Comparison of ENCODE assay signal across 8 cellular contexts in the genomic region with DNA sequence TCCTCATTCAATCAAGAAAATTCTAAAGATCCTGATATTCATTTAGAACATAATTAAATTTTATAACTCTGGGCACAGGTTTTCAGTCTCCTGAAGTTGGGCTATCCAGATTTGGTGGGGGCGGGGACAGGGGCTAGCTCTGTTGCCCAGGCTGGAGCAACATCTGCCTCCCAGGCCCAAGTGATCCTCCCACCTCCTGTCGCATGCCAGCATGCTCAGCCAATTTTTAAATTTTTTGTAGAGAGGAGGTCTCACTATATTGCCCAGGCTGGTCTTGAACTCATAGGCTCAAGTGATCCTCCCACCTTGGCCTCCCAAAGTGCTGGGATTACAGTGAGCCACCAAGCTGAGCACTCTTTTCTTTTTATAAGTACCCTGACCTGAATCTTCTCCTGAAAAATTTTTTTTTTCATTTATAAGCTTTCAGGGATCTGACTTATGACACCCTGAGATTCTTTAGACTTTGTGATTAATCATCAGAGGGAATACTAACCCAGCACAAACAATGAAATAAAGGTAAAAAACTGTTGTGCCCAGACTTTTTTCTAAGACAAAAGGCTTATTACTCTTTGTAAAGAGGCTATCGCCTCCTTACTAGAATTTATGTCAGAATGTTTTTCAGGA.
DNase-seq lines count a peak whose midpoint lies in the region; ATAC-seq, FAIRE-seq and TF ChIP-seq lines count a peak whose summit lies in the region.

No MANE protein-coding gene starts in this region.

- H3K4me3 Mint-ChIP-seq in stimulated activated naive CD8-positive, alpha-beta T cell treated with anti-CD3 and anti-CD28 coated beads, Interleukin-15, amount 100 ng/mL, for 72 hours: peak overlapping the region; percentile 77 to 92

- H3K27ac ChIP-seq in left ventricle myocardium inferior (replicated peaks): peak overlapping the region; percentile 66

- no peaks in the 10 kb centered on the region for H3K27me3 ChIP-seq in left ventricle myocardium inferior (ENCODE audit: low read depth)

- peaks cover 87% of the 10 kb centered on the region for H3K4me1 Mint-ChIP-seq in stimulated activated naive CD8-positive, alpha-beta T cell treated with anti-CD3 and anti-CD28 coated beads, Interleukin-15, amount 100 ng/mL, for 72 hours

- no peak for FAIRE-seq in GM12891 (lab: Jason Lieb, UNC)

- no peak for ATAC-seq in stimulated activated naive CD8-positive, alpha-beta T cell treated with anti-CD3 and anti-CD28 coated beads, Interleukin-15, amount 100 ng/mL, for 72 hours
- ATAC-seq in GM21423 (IDR thresholded peaks at IDR 0.05; ENCODE audit: unreplicated experiment) (no peak), HG03108 (IDR thresholded peaks at IDR 0.05; ENCODE audit: unreplicated experiment) (no peak)

- in situ Hi-C loops in KBM-7 (cut with MboI; ENCODE audit: low pct_unique_long_range_greater_than_20kb, low sequenced_read_pairs): no loop called here

- H3K9me3 ChIP-seq in left ventricle myocardium inferior (replicated peaks): no peaks in the 10 kb centered on the region

- TF ChIP-seq CTCF in left ventricle myocardium inferior (IDR thresholded peaks at IDR 0.05; ENCODE audit: borderline replicate concordance): no peak

- H3K4me3 ChIP-seq in left ventricle myocardium inferior: no peak overlapping the region

- no peaks in the 10 kb centered on the region for H3K9me3 Mint-ChIP-seq in stimulated activated naive CD8-positive, alpha-beta T cell treated with anti-CD3 and anti-CD28 coated beads, Interleukin-15, amount 100 ng/mL, for 72 hours

- peaks cover 43% of the 10 kb centered on the region for H3K4me1 ChIP-seq in left ventricle myocardium inferior

- peak; percentile 26 for DNase-seq in KBM-7
- peak; percentile 67 to 72 for DNase-seq in activated CD4-positive, alpha-beta T cell treated with anti-CD3 and anti-CD28 coated beads, Interleukin-2, amount 50 U/mL, for 48 hours
- DNase-seq in left ventricle myocardium inferior: no peak
- peak in 1 of 2 donors; percentile 53 for DNase-seq in stimulated activated naive CD8-positive, alpha-beta T cell treated with anti-CD3 and anti-CD28 coated beads, Interleukin-15, amount 100 ng/mL, for 72 hours
- DNase-seq in globus pallidus (ENCODE audit: low spot score): no peak
- DNase-seq in GM12891 (ENCODE audit: insufficient read length, low spot score): no peak

- no peak for TF ChIP-seq POLR2A in GM12891 (IDR thresholded peaks at IDR 0.05; ENCODE audit: low read depth, low read length)

- no peaks in the 10 kb centered on the region for H3K27me3 Mint-ChIP-seq in stimulated activated naive CD8-positive, alpha-beta T cell treated with anti-CD3 and anti-CD28 coated beads, Interleukin-15, amount 100 ng/mL, for 72 hours

- no peaks in the 10 kb centered on the region for H3K36me3 ChIP-seq in left ventricle myocardium inferior

- peak overlapping the region; percentile 99 to 100 for H3K27ac Mint-ChIP-seq in stimulated activated naive CD8-positive, alpha-beta T cell treated with anti-CD3 and anti-CD28 coated beads, Interleukin-15, amount 100 ng/mL, for 72 hours

- intact Hi-C loops in left ventricle myocardium inferior (cut with micrococcal nuclease): no loop called here

TF ChIP-seq in GM12891, 5 proteins besides CTCF, POLR2A, EP300 and RAD21:
- TF ChIP-seq PAX5 (IDR thresholded peaks at IDR 0.05; ENCODE audit: insufficient read depth, low read length, severe bottlenecking) (no peak), POLR2AphosphoS5 (IDR thresholded peaks at IDR 0.05; ENCODE audit: low read depth, low read length) (no peak), POU2F2 (IDR thresholded peaks at IDR 0.05; ENCODE audit: low read depth, low read length) (no peak), TAF1 (IDR thresholded peaks at IDR 0.05; ENCODE audit: low read depth, low read length) (no peak), SPI1 (IDR thresholded peaks at IDR 0.05; ENCODE audit: low read depth, low read length) (no peak)

Comparison
In these comparisons a context has a peak if more than half of its experiments do, and no peak if none do; other contexts are left out.
1. DNase-seq: peak in KBM-7 (single experiment) and activated CD4-positive, alpha-beta T cell treated with anti-CD3 and anti-CD28 coated beads, Interleukin-2, amount 50 U/mL, for 48 hours (2 of 2); none in left ventricle myocardium inferior (single experiment), globus pallidus (single experiment) and GM12891 (single experiment).